In genomic region chr1:218165687-218166088, GRCh38 we compare ENCODE assay signal across 8 cellular contexts.
A peak's percentile ranks its signal among the peaks of the same experiment; 100 is the strongest.
DNase-seq lines count a peak whose midpoint lies in the region; ATAC-seq, FAIRE-seq and TF ChIP-seq lines count a peak whose summit lies in the region.

No MANE protein-coding gene starts in this region.

- H3K9me3 ChIP-seq in breast epithelium (no peaks in the 10 kb centered on the region), keratinocyte (ENCODE audit: control insufficient read depth, low read depth, low read length) (no peaks in the 10 kb centered on the region), tibial nerve (no peaks in the 10 kb centered on the region), small intestine (ENCODE audit: control insufficient read depth, low read depth) (no peaks in the 10 kb centered on the region)

- no peak for DNase-seq in breast epithelium (ENCODE audit: low spot score in 2 of 2)
- no peak for DNase-seq in MCF 10A (ENCODE audit: unreplicated experiment)
- no peak for DNase-seq in activated CD8-positive, alpha-beta T cell treated with anti-CD3 and anti-CD28 coated beads, Interleukin-2, amount 10 ng/mL, durations not matched to agents 7 days and 5 days
- DNase-seq in keratinocyte (ENCODE audit: low read depth, low spot score) = no peak
- DNase-seq in tibial nerve (ENCODE audit: low spot score in 2 of 2) = no peak
- DNase-seq in AML-193 (lab: John Stamatoyannopoulos, UW) = no peak
- no peak for DNase-seq in stimulated activated CD4-positive, alpha-beta T cell treated with anti-CD3 and anti-CD28 coated beads, Interleukin-2, amount 100 ng/mL, for 48 hours
- no peak for DNase-seq in small intestine

- peaks cover 0 to 8% of the 10 kb centered on the region in 2 donors for H3K4me1 ChIP-seq in breast epithelium
- peaks cover 5% of the 10 kb centered on the region for H3K4me1 ChIP-seq in keratinocyte (ENCODE audit: control insufficient read depth, extremely low read depth, insufficient read depth, low read length)
- peaks cover 0 to 28% (median 9%) of the 10 kb centered on the region in 4 donors for H3K4me1 ChIP-seq in tibial nerve
- H3K4me1 ChIP-seq in small intestine (ENCODE audit: control insufficient read depth in 2 of 2, insufficient read depth in 1 of 2, low read depth in 1 of 2, low read length in 1 of 2) = peaks cover 0 to 5% of the 10 kb centered on the region in 2 donors

- H3K9me3 Mint-ChIP-seq in MCF 10A (ENCODE audit: unreplicated experiment) = no peaks in the 10 kb centered on the region
- no peaks in the 10 kb centered on the region for H3K9me3 Mint-ChIP-seq in activated CD8-positive, alpha-beta T cell treated with anti-CD3 and anti-CD28 coated beads, Interleukin-2, amount 10 ng/mL, durations not matched to agents 7 days and 5 days (ENCODE audit: insufficient read depth)

- H3K79me2 ChIP-seq in keratinocyte (ENCODE audit: control insufficient read depth, insufficient read depth, low read length) = no peaks in the 10 kb centered on the region

- H3K27me3 Mint-ChIP-seq in MCF 10A (ENCODE audit: insufficient read depth, unreplicated experiment) = peaks cover 83% of the 10 kb centered on the region
- H3K27me3 Mint-ChIP-seq in activated CD8-positive, alpha-beta T cell treated with anti-CD3 and anti-CD28 coated beads, Interleukin-2, amount 10 ng/mL, durations not matched to agents 7 days and 5 days (ENCODE audit: low read depth) = peaks cover 47% of the 10 kb centered on the region

- H3K4me1 Mint-ChIP-seq in MCF 10A (ENCODE audit: insufficient read depth, unreplicated experiment) = no peaks in the 10 kb centered on the region
- peaks cover 17% of the 10 kb centered on the region for H3K4me1 Mint-ChIP-seq in activated CD8-positive, alpha-beta T cell treated with anti-CD3 and anti-CD28 coated beads, Interleukin-2, amount 10 ng/mL, durations not matched to agents 7 days and 5 days (ENCODE audit: low read depth)

- H3K36me3 ChIP-seq in breast epithelium = no peaks in the 10 kb centered on the region
- no peaks in the 10 kb centered on the region for H3K36me3 ChIP-seq in keratinocyte (ENCODE audit: control insufficient read depth in 2 of 2, extremely low read depth in 1 of 2, insufficient read depth in 2 of 2, low read length in 2 of 2)
- H3K36me3 ChIP-seq in tibial nerve = no peaks in the 10 kb centered on the region
- no peaks in the 10 kb centered on the region for H3K36me3 ChIP-seq in small intestine (ENCODE audit: control insufficient read depth in 2 of 2, insufficient read depth in 2 of 2, low read length in 2 of 2)

- TF ChIP-seq POLR2A in breast epithelium (IDR thresholded peaks at IDR 0.05) (no peak), tibial nerve (IDR thresholded peaks at IDR 0.05) (no peak)

- CTCF ChIA-PET in MCF 10A (lab: Yijun Ruan, JAX) = interaction anchor here (0.9 kb wide), 1 partner anchor 14 kb away, joined by 3 read pairs; no protein-coding TSS in a partner anchor
- CTCF ChIA-PET in activated CD8-positive, alpha-beta T cell treated with anti-CD3 and anti-CD28 coated beads, Interleukin-2, amount 10 ng/mL, durations not matched to agents 7 days and 5 days (lab: Charles Lee) = no interaction called here

- BruUV-seq in MCF 10A (replicated peaks; lab: Mats Ljungman, UMichigan) = no TSS peak

- H3K36me3 Mint-ChIP-seq in MCF 10A (ENCODE audit: insufficient read depth, unreplicated experiment) = no peaks in the 10 kb centered on the region
- H3K36me3 Mint-ChIP-seq in activated CD8-positive, alpha-beta T cell treated with anti-CD3 and anti-CD28 coated beads, Interleukin-2, amount 10 ng/mL, durations not matched to agents 7 days and 5 days (ENCODE audit: low read depth) = peaks cover 7% of the 10 kb centered on the region

- H3K4me3 Mint-ChIP-seq in MCF 10A (ENCODE audit: unreplicated experiment) = no peak overlapping the region
- H3K4me3 Mint-ChIP-seq in activated CD8-positive, alpha-beta T cell treated with anti-CD3 and anti-CD28 coated beads, Interleukin-2, amount 10 ng/mL, durations not matched to agents 7 days and 5 days = peak overlapping the region; percentile 49

- H3K27me3 ChIP-seq in breast epithelium = peaks cover 0 to 62% of the 10 kb centered on the region in 2 donors
- H3K27me3 ChIP-seq in keratinocyte (ENCODE audit: control insufficient read depth, extremely low read depth, insufficient read depth, low read length) = peaks cover 43% of the 10 kb centered on the region
- peaks cover 0 to 76% of the 10 kb centered on the region in 2 donors for H3K27me3 ChIP-seq in tibial nerve
- H3K27me3 ChIP-seq in small intestine (ENCODE audit: control insufficient read depth in 2 of 2, insufficient read depth in 2 of 2, low read length in 2 of 2) = peaks cover 4 to 15% of the 10 kb centered on the region in 2 donors

- no peak for ATAC-seq in activated CD8-positive, alpha-beta T cell treated with anti-CD3 and anti-CD28 coated beads, Interleukin-2, amount 10 ng/mL, durations not matched to agents 7 days and 5 days

- H3K27ac ChIP-seq in breast epithelium = no peak overlapping the region
- no peak overlapping the region for H3K27ac ChIP-seq in keratinocyte (ENCODE audit: control insufficient read depth, insufficient read depth, low read length)
- H3K27ac ChIP-seq in tibial nerve = peak overlapping the region in 1 of 4 donors; percentile 72
- no peak overlapping the region for H3K27ac ChIP-seq in small intestine (ENCODE audit: low read depth in 1 of 2, low read length in 1 of 2)

- TF ChIP-seq EP300 in tibial nerve (IDR thresholded peaks at IDR 0.05) = no peak

- H2AFZ ChIP-seq in keratinocyte (ENCODE audit: control insufficient read depth, low read length) = peak overlapping the region; percentile 70

- WGBS in tibial nerve, 2 donors = 8 to 12% methylated on average over 11 of the region's 11 CpGs
- WGBS in small intestine, 3 donors = 1 to 4% (median 2%) methylated on average over 11 of the region's 11 CpGs

- peak overlapping the region; percentile 42 to 73 (median 47) for H3K4me3 ChIP-seq in breast epithelium
- peak overlapping the region; percentile 26 to 67 (median 47) for H3K4me3 ChIP-seq in keratinocyte (ENCODE audit: control insufficient read depth in 2 of 3, extremely low read depth in 1 of 3, insufficient read depth in 2 of 3, low read depth in 1 of 3, low read length in 3 of 3)
- peak overlapping the region; percentile 40 to 61 (median 44) for H3K4me3 ChIP-seq in tibial nerve
- peak overlapping the region in 1 of 2 donors; percentile 66 for H3K4me3 ChIP-seq in small intestine (ENCODE audit: low read depth in 1 of 2, low read length in 2 of 2)

- H3K9ac ChIP-seq in keratinocyte (ENCODE audit: control insufficient read depth, extremely low read depth, insufficient read depth, low read length) = no peak overlapping the region

- intact Hi-C loops in breast epithelium (cut with DNase I; ENCODE audit: low total_unique reads) (no loop called here), MCF 10A (cut with micrococcal nuclease) (no loop called here)

- H3K4me2 ChIP-seq in keratinocyte (ENCODE audit: control insufficient read depth, extremely low read depth, insufficient read depth, low read depth, low read length) = peak overlapping the region; percentile 85

- H3K27ac Mint-ChIP-seq in MCF 10A (ENCODE audit: low read depth, unreplicated experiment) = no peak overlapping the region
- H3K27ac Mint-ChIP-seq in activated CD8-positive, alpha-beta T cell treated with anti-CD3 and anti-CD28 coated beads, Interleukin-2, amount 10 ng/mL, durations not matched to agents 7 days and 5 days = no peak overlapping the region

- no peak for TF ChIP-seq CTCF in breast epithelium (IDR thresholded peaks at IDR 0.05)
- TF ChIP-seq CTCF in MCF 10A (IDR thresholded peaks at IDR 0.05; ENCODE audit: unreplicated experiment) = no peak
- no peak for TF ChIP-seq CTCF in keratinocyte (optimal IDR thresholded peaks at IDR 0.05 in 1 of 3, IDR thresholded peaks at IDR 0.05 in 1 of 3, conservative IDR thresholded peaks at IDR 0.05 in 1 of 3; ENCODE audit: extremely low read depth in 1 of 3, insufficient read depth in 2 of 3, low read length in 3 of 3)
- TF ChIP-seq CTCF in tibial nerve (IDR thresholded peaks at IDR 0.05) = no peak

- H4K20me1 ChIP-seq in keratinocyte (ENCODE audit: control insufficient read depth, extremely low read depth, insufficient read depth, low read length) = no peaks in the 10 kb centered on the region

- POLR2A ChIA-PET in MCF 10A (lab: Yijun Ruan, JAX) = interaction anchor here (0.5 to 0.7 kb wide), 3 partner anchors 53 to 202 kb away, joined by 3 to 4 read pairs (median 3); no protein-coding TSS in a partner anchor
- POLR2A ChIA-PET in activated CD8-positive, alpha-beta T cell treated with anti-CD3 and anti-CD28 coated beads, Interleukin-2, amount 10 ng/mL, durations not matched to agents 7 days and 5 days (lab: Charles Lee) = no interaction called here

- no peak for FAIRE-seq in keratinocyte (lab: Jason Lieb, UNC)
- no peak for FAIRE-seq in small intestine (lab: Jason Lieb, UNC)

- dilution Hi-C loops in keratinocyte (cut with MboI; ENCODE audit: extremely low pct_ligation_motif_present, low sequenced_read_pairs) = no loop called here

- H3K9me1 ChIP-seq in keratinocyte (ENCODE audit: control insufficient read depth, extremely low read depth, insufficient read depth, low read length) = no peaks in the 10 kb centered on the region
